Comparison of ENCODE assay signal across 8 cellular contexts in the genomic region with DNA sequence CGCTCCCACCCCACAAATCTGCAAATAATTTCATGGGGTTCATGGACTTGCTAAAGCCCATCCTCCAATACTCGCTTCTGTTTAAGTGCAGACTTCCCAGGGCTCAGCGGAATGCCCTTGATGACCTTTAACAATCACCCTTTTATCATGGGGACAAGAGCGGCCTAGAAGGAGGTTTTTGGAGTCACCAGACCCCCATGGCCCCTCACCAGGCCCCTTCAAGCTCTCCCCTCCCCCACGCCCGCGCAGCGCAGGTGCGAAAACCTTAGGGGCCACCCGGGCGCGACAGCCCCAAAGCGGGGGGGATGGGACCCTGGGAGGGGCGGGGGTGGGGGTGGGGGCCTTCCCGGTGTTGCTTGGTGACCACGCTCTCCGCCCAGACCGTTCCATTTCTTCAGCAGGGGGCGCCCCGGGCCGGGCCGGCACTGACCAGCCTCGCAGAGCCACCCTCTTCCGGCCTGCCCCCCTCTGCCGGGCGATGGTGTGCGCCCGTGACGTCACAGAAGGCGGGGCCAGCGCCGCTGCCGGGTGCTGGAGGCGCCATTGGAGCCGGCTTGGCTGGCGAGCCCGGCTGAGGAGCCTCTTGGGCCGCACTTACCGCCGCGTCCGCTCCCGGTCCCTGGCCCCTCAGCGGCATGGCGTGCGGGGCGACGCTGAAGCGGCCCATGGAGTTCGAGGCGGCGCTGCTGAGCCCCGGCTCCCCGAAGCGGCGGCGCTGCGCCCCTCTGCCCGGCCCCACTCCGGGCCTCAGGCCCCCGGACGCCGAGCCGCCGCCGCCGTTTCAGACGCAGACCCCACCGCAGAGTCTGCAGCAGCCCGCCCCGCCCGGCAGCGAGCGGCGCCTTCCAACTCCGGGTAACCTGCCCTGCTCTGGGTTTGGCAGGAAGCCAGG. TPM values are rescaled to one million over a fixed set of nuclear protein-coding genes. Genes with fewer than 3 reads are reported as not detected.
A peak's percentile ranks its signal among the peaks of the same experiment; 100 is the strongest.
DNase-seq lines count a peak whose midpoint lies in the region; ATAC-seq and TF ChIP-seq lines count a peak whose summit lies in the region.

A gene with protein sequence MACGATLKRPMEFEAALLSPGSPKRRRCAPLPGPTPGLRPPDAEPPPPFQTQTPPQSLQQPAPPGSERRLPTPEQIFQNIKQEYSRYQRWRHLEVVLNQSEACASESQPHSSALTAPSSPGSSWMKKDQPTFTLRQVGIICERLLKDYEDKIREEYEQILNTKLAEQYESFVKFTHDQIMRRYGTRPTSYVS (plus strand): TSS at position 531 of the 892 bp plus-strand sequence. CDS start 105 bp downstream, at position 636.

- peaks cover 7% of the 10 kb centered on the region for H3K27me3 Mint-ChIP-seq in brain

- H3K9me3 Mint-ChIP-seq in brain = no peaks in the 10 kb centered on the region

- peak within 1 kb of the TSS; percentile 91 to 96 (median 94) for H3K4me3 Mint-ChIP-seq in brain

- peak; percentile 88 for DNase-seq in 8988T
- peak; percentile 100 for DNase-seq in NCI-H2107 treated with DMSO at 0.1 percent for 48 hours (lab: John Stamatoyannopoulos, UW; ENCODE audit: unreplicated experiment)
- DNase-seq in UCSD-AML1 (lab: John Stamatoyannopoulos, UW; ENCODE audit: unreplicated experiment) = peak; percentile 98
- peak; percentile 78 for DNase-seq in iPS DF 4.7 (ENCODE audit: extremely low read depth, low spot score)
- DNase-seq in sigmoid colon = peak; percentile 99

- peak; percentile 86 to 91 for TF ChIP-seq POLR2A in sigmoid colon (IDR thresholded peaks at IDR 0.05)

- peaks cover 0 to 5% (median 2%) of the 10 kb centered on the region in 4 donors for H3K36me3 ChIP-seq in sigmoid colon

- H3K27me3 ChIP-seq in sigmoid colon = no peaks in the 10 kb centered on the region

- no peak for TF ChIP-seq EP300 in sigmoid colon (IDR thresholded peaks at IDR 0.05)

- peaks cover 46% of the 10 kb centered on the region for H3K4me1 Mint-ChIP-seq in brain

- no peak for TF ChIP-seq CTCF in brain (conservative IDR thresholded peaks at IDR 0.05)
- peak in 1 of 4 experiments; percentile 21 for TF ChIP-seq CTCF in sigmoid colon (IDR thresholded peaks at IDR 0.05)

- H3K9me3 ChIP-seq in sigmoid colon = no peaks in the 10 kb centered on the region

- peak within 1 kb of the TSS; percentile 90 to 94 (median 94) for H3K27ac Mint-ChIP-seq in brain

- ATAC-seq in GM18858 (IDR thresholded peaks at IDR 0.05; ENCODE audit: unreplicated experiment) (peak; percentile 92), HG03066 (IDR thresholded peaks at IDR 0.05; ENCODE audit: low read depth, unreplicated experiment) (peak; percentile 93)

- H3K27ac ChIP-seq in sigmoid colon = peak within 1 kb of the TSS; percentile 97 to 100 (median 98)

- peak within 1 kb of the TSS; percentile 59 to 100 (median 98) for H3K4me3 ChIP-seq in sigmoid colon

- WGBS in sigmoid colon, 2 donors = 1% methylated on average over 76 of the region's 76 CpGs

- H3K36me3 Mint-ChIP-seq in brain = peaks cover 30% of the 10 kb centered on the region

- H3K4me1 ChIP-seq in sigmoid colon = peaks cover 0 to 33% (median 27%) of the 10 kb centered on the region in 4 donors

- intact Hi-C loops in sigmoid colon (cut with DNase I) = loop anchor here (1.0 kb wide), 3 partner anchors 35 to 132 kb away; a partner anchor contains a TSS

RNA-seq across cellular contexts. Expression of the gene that starts here (rescaled TPM):
- polyA plus RNA-seq in brain (ENCODE audit: insufficient read depth, low read depth, low replicate concordance) (33.0 TPM), sigmoid colon (10 to 100 TPM; 28.4 to 59.2 (median 50.5) TPM)
- total RNA-seq in sigmoid colon = 10 to 100 TPM; 42.7 to 55.7 (median 51.6) TPM

Comparison
In these comparisons a context has a peak if more than half of its experiments do, and no peak if none do; other contexts are left out.
1. Peak in every context shown above with its lines: DNase-seq, ATAC-seq, H3K4me3 ChIP-seq and H3K27ac ChIP-seq.